21 cellular contexts compared by ENCODE assay signal in the genomic region with DNA sequence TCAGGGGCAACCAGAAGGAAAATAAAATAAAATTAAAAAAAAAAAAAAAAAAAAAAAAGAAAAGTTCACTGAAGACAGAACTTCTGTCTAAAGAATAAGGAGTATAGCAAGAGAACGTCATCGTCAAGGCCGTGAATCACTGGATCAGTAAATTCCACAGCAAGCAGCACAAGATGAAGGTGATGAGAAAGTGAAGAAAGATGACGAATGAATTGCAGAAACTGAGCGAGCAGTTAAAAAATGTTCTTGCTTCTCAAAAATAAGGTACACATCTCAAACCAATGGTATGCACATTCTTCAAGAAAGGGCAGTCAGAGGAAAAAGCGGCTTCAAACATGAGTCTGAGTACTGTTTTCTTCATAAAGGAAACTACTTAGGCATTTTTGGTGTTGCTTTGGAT.
"Had no signal": no experiment of that assay in that cellular context is flagged by ENCODE, and none has a peak within 500 bp of the region (broad histone marks: within the 10 kb centered on the region; RNA-seq: fewer than 3 reads in every experiment).

No MANE protein-coding gene starts in this region.

- H3K36me3 ChIP-seq: cardiac muscle cell, colonic mucosa, left lung had no signal

- H3K4me1 ChIP-seq: colonic mucosa had no signal

- H3K27me3 Mint-ChIP-seq: activated naive CD4-positive, alpha-beta T cell treated with anti-CD3 and anti-CD28 coated beads, Interleukin-2, amount 50 U/mL, for 24 hours; progenitor cell of endocrine pancreas; stimulated activated naive B cell treated with anti-CD40 and anti-IgM and Interleukin-4, amounts not matched to agents 10 μg/mL and 1 μg/mL and 100 μg/mL, for 72 hours; type B pancreatic cell had no signal

- DNase-seq: activated CD4-positive, alpha-beta T cell treated with anti-CD3 and anti-CD28 coated beads, Interleukin-2, amount 50 U/mL, for 4 hours; activated CD4-positive, CD25-positive, alpha-beta regulatory T cell treated with anti-CD3 and anti-CD28 coated beads, Interleukin-2, amount 50 U/mL, for 72 hours; activated T-cell treated with anti-CD3 and anti-CD28 coated beads, Interleukin-2, amount 50 U/mL, for 1 hour; amygdala; colonic mucosa; effector CD4-positive, alpha-beta T cell; foreskin keratinocyte; heart right ventricle; left lung; natural killer cell; nucleus accumbens; right cardiac atrium; stimulated activated CD4-positive, alpha-beta T cell treated with anti-CD3 and anti-CD28 coated beads, Interleukin-2, amount 100 ng/mL, for 24 hours; stimulated activated naive B cell treated with anti-CD40 and anti-IgM and Interleukin-4, amounts not matched to agents 10 μg/mL and 1 μg/mL and 100 μg/mL, for 72 hours had no signal

- H3K36me3 Mint-ChIP-seq: natural killer cell had no signal

- H3K27me3 ChIP-seq: cardiac muscle cell, colonic mucosa, foreskin keratinocyte, heart right ventricle, left lung had no signal

- H3K9me3 ChIP-seq: colonic mucosa, heart right ventricle, left lung had no signal

- H3K27ac Mint-ChIP-seq: activated naive CD4-positive, alpha-beta T cell treated with anti-CD3 and anti-CD28 coated beads, Interleukin-2, amount 50 U/mL, for 24 hours; natural killer cell; progenitor cell of endocrine pancreas; stimulated activated naive B cell treated with anti-CD40 and anti-IgM and Interleukin-4, amounts not matched to agents 10 μg/mL and 1 μg/mL and 100 μg/mL, for 72 hours; T-helper 2 cell treated with Interferon-gamma antibody and Interleukin-4, amounts not matched to agents 5 μg/mL and 100 μg/mL, for 36 hours; type B pancreatic cell had no signal

- H3K27ac ChIP-seq: cardiac muscle cell, colonic mucosa, epithelial cell of prostate, foreskin keratinocyte, heart right ventricle, left lung had no signal

- FAIRE-seq: keratinocyte had no signal

- ATAC-seq: foreskin keratinocyte; heart right ventricle; left lung; natural killer cell; right cardiac atrium; stimulated activated naive B cell treated with anti-CD40 and anti-IgM and Interleukin-4, amounts not matched to agents 10 μg/mL and 1 μg/mL and 100 μg/mL, for 72 hours had no signal

- H3K4me3 ChIP-seq: cardiac muscle cell, colonic mucosa, heart right ventricle, left lung had no signal

- H3K9me3 Mint-ChIP-seq: activated naive CD4-positive, alpha-beta T cell treated with anti-CD3 and anti-CD28 coated beads, Interleukin-2, amount 50 U/mL, for 24 hours; natural killer cell; stimulated activated naive B cell treated with anti-CD40 and anti-IgM and Interleukin-4, amounts not matched to agents 10 μg/mL and 1 μg/mL and 100 μg/mL, for 72 hours; T-helper 2 cell treated with Interferon-gamma antibody and Interleukin-4, amounts not matched to agents 5 μg/mL and 100 μg/mL, for 36 hours; type B pancreatic cell had no signal

- H3K4me3 Mint-ChIP-seq: activated naive CD4-positive, alpha-beta T cell treated with anti-CD3 and anti-CD28 coated beads, Interleukin-2, amount 50 U/mL, for 24 hours; natural killer cell; stimulated activated naive B cell treated with anti-CD40 and anti-IgM and Interleukin-4, amounts not matched to agents 10 μg/mL and 1 μg/mL and 100 μg/mL, for 72 hours; T-helper 2 cell treated with Interferon-gamma antibody and Interleukin-4, amounts not matched to agents 5 μg/mL and 100 μg/mL, for 36 hours; type B pancreatic cell had no signal
